In the genomic region with DNA sequence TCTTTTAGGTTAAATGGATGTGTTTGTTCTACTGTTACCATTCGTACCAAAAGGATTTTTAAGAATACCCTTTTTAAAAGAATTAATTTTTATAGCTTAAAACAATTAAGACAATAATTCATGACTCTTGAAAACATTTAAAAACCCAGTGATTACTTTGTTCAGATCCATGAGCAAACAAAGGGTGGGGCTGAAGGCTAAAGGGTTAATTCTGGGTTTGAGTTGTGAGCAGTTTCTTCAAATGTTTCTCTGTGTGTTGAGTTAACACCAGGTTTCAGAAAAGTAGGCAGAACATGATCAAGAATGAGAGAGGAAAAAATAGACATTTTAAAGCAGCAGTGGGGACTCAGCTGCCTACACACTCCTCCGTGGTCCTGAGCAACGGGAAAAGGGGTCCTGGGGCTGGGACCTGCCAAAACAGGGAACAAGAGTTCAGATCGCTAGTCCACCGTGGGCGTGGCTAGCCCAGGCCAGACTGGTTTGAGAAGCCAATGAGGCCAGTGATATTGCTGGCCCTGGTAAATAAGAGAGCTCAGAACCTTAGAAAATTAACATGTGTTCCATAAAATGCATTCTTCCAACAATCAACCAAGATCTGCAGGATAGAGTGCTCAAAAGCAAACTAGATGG, we compare ENCODE assay signal across 2 cellular contexts.
TF ChIP-seq lines count a peak whose summit lies in the region.

No MANE protein-coding gene starts in this region.

TF ChIP-seq in HEK293, 187 proteins besides CTCF, POLR2A, EP300 and RAD21 (continues in another document):
- TF ChIP-seq KLF7 (tag by site-specific recombination; IDR thresholded peaks at IDR 0.05; ENCODE audit: borderline replicate concordance) (no peak), ZNF211 (tag by site-specific recombination; IDR thresholded peaks at IDR 0.05; ENCODE audit: low read depth) (no peak), ZNF335 (tag by site-specific recombination; conservative IDR thresholded peaks at IDR 0.05) (peak; percentile 84), ZFHX2 (tag by site-specific recombination; conservative IDR thresholded peaks at IDR 0.05) (peak; percentile 15; the same call in 1 of the 2 replicates), ZNF701 (tag by site-specific recombination; IDR thresholded peaks at IDR 0.05) (no peak)
- TF ChIP-seq, protein P1, sequence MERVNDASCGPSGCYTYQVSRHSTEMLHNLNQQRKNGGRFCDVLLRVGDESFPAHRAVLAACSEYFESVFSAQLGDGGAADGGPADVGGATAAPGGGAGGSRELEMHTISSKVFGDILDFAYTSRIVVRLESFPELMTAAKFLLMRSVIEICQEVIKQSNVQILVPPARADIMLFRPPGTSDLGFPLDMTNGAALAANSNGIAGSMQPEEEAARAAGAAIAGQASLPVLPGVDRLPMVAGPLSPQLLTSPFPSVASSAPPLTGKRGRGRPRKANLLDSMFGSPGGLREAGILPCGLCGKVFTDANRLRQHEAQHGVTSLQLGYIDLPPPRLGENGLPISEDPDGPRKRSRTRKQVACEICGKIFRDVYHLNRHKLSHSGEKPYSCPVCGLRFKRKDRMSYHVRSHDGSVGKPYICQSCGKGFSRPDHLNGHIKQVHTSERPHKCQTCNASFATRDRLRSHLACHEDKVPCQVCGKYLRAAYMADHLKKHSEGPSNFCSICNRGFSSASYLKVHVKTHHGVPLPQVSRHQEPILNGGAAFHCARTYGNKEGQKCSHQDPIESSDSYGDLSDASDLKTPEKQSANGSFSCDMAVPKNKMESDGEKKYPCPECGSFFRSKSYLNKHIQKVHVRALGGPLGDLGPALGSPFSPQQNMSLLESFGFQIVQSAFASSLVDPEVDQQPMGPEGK (tag by site-specific recombination; IDR thresholded peaks at IDR 0.05): no peak
- TF ChIP-seq, protein P2, sequence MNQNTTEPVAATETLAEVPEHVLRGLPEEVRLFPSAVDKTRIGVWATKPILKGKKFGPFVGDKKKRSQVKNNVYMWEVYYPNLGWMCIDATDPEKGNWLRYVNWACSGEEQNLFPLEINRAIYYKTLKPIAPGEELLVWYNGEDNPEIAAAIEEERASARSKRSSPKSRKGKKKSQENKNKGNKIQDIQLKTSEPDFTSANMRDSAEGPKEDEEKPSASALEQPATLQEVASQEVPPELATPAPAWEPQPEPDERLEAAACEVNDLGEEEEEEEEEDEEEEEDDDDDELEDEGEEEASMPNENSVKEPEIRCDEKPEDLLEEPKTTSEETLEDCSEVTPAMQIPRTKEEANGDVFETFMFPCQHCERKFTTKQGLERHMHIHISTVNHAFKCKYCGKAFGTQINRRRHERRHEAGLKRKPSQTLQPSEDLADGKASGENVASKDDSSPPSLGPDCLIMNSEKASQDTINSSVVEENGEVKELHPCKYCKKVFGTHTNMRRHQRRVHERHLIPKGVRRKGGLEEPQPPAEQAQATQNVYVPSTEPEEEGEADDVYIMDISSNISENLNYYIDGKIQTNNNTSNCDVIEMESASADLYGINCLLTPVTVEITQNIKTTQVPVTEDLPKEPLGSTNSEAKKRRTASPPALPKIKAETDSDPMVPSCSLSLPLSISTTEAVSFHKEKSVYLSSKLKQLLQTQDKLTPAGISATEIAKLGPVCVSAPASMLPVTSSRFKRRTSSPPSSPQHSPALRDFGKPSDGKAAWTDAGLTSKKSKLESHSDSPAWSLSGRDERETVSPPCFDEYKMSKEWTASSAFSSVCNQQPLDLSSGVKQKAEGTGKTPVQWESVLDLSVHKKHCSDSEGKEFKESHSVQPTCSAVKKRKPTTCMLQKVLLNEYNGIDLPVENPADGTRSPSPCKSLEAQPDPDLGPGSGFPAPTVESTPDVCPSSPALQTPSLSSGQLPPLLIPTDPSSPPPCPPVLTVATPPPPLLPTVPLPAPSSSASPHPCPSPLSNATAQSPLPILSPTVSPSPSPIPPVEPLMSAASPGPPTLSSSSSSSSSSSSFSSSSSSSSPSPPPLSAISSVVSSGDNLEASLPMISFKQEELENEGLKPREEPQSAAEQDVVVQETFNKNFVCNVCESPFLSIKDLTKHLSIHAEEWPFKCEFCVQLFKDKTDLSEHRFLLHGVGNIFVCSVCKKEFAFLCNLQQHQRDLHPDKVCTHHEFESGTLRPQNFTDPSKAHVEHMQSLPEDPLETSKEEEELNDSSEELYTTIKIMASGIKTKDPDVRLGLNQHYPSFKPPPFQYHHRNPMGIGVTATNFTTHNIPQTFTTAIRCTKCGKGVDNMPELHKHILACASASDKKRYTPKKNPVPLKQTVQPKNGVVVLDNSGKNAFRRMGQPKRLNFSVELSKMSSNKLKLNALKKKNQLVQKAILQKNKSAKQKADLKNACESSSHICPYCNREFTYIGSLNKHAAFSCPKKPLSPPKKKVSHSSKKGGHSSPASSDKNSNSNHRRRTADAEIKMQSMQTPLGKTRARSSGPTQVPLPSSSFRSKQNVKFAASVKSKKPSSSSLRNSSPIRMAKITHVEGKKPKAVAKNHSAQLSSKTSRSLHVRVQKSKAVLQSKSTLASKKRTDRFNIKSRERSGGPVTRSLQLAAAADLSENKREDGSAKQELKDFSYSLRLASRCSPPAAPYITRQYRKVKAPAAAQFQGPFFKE (tag by site-specific recombination; IDR thresholded peaks at IDR 0.05; ENCODE audit: borderline replicate concordance): no peak
- TF ChIP-seq, protein P3, sequence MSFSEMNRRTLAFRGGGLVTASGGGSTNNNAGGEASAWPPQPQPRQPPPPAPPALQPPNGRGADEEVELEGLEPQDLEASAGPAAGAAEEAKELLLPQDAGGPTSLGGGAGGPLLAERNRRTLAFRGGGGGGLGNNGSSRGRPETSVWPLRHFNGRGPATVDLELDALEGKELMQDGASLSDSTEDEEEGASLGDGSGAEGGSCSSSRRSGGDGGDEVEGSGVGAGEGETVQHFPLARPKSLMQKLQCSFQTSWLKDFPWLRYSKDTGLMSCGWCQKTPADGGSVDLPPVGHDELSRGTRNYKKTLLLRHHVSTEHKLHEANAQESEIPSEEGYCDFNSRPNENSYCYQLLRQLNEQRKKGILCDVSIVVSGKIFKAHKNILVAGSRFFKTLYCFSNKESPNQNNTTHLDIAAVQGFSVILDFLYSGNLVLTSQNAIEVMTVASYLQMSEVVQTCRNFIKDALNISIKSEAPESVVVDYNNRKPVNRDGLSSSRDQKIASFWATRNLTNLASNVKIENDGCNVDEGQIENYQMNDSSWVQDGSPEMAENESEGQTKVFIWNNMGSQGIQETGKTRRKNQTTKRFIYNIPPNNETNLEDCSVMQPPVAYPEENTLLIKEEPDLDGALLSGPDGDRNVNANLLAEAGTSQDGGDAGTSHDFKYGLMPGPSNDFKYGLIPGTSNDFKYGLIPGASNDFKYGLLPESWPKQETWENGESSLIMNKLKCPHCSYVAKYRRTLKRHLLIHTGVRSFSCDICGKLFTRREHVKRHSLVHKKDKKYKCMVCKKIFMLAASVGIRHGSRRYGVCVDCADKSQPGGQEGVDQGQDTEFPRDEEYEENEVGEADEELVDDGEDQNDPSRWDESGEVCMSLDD (tag by site-specific recombination; IDR thresholded peaks at IDR 0.05): no peak

TF ChIP-seq in K562, 482 proteins besides CTCF, POLR2A, EP300 and RAD21:
- TF ChIP-seq SP1 (CRISPR knock-in tag; IDR thresholded peaks at IDR 0.05) (0 out of 2 replicates have a peak, but pooled peaks have one; percentile 20), RBM25 (IDR thresholded peaks at IDR 0.05; ENCODE audit: low read depth, low read length, severe bottlenecking) (peak; percentile 41), MTA3 (IDR thresholded peaks at IDR 0.05; ENCODE audit: borderline replicate concordance) (0 out of 2 replicates have a peak, but pooled peaks have one; percentile 32), ZNF232 (CRISPR knock-in tag; IDR thresholded peaks at IDR 0.05) (no peak), GATAD2A (IDR thresholded peaks at IDR 0.05) (0 out of 2 replicates have a peak, but pooled peaks have one; percentile 33), FOSL1 (tag; conservative IDR thresholded peaks at IDR 0.05) (no peak), STAG1 (CRISPR knock-in tag; IDR thresholded peaks at IDR 0.05; ENCODE audit: borderline replicate concordance) (no peak), CXXC5 (CRISPR knock-in tag; IDR thresholded peaks at IDR 0.05) (0 out of 2 replicates have a peak, but pooled peaks have one; percentile 25), EGR1 (conservative IDR thresholded peaks at IDR 0.05) (0 out of 2 replicates have a peak, but pooled peaks have one; percentile 7), ZNF24 (IDR thresholded peaks at IDR 0.05) (no peak), YBX1 (IDR thresholded peaks at IDR 0.05) (no peak)
TF ChIP-seq in K562: peak in this region for 6.
